Comparison of ENCODE assay signal across 11 cellular contexts in genomic region chr19:38251564-38252051, GRCh38. TPM values are rescaled to one million over a fixed set of nuclear protein-coding genes. Genes with fewer than 3 reads are reported as not detected.
DNase-seq lines count a peak whose midpoint lies in the region; ATAC-seq, FAIRE-seq and TF ChIP-seq lines count a peak whose summit lies in the region.
"Had no signal": no experiment of that assay in that cellular context is flagged by ENCODE, and none has a peak within 500 bp of the region (broad histone marks: within the 10 kb centered on the region; RNA-seq: fewer than 3 reads in every experiment).

No MANE protein-coding gene starts in this region.

- no peak overlapping the region; the same call in 1 of the 2 replicates for H3K4me2 ChIP-seq in K562 (ENCODE audit: insufficient read depth, low read length)

- WGBS in K562 (ENCODE audit: insufficient coverage, low coverage, missing lambda C conversion rate): 60% methylated on average over 8 of the region's 10 CpGs

- CTCF ChIA-PET in K562 (lab: Yijun Ruan, JAX; ENCODE audit: low intra/inter-chr PET ratio): interaction anchor here (0.6 kb wide), 1 partner anchor 7 kb away, joined by 3 read pairs; no protein-coding TSS in a partner anchor

- ATAC-seq in K562 (no peak), sciatic nerve (peak; percentile 75), HG03460 (IDR thresholded peaks at IDR 0.05; ENCODE audit: unreplicated experiment) (no peak)

- no peak for TF ChIP-seq RAD21 in K562 (CRISPR knock-in tag; conservative IDR thresholded peaks at IDR 0.05 in 1 of 2, IDR thresholded peaks at IDR 0.05 in 1 of 2)

- H3K36me3 ChIP-seq in K562 (ENCODE audit: control insufficient read depth, insufficient read depth, low read length) (peaks cover 31% of the 10 kb centered on the region; the same call in 2 of the 3 replicates), iPS-15b (ENCODE audit: control insufficient read depth, insufficient read depth, low read length) (peaks cover 6% of the 10 kb centered on the region)

- H2AFZ ChIP-seq in K562 (ENCODE audit: low read depth, low read length): no peak overlapping the region

- peak; percentile 9 for DNase-seq in GDM1 (lab: John Stamatoyannopoulos, UW)
- peak in 1 of 4 experiments; percentile 21 for DNase-seq in K562 (ENCODE audit: extremely low read depth in 1 of 4, low spot score in 3 of 4)
- no peak for DNase-seq in sciatic nerve (ENCODE audit: low spot score)
- DNase-seq in GM20000 (ENCODE audit: low spot score): no peak
- no peak for DNase-seq in activated T-cell treated with anti-CD3 and anti-CD28 coated beads, Interleukin-2, amount 50 U/mL, for 1 hour
- DNase-seq in activated T-cell treated with anti-CD3 and anti-CD28 coated beads for 4 hours: no peak
- DNase-seq: DMS153; NK-92 treated with Interleukin-12 subunit alpha and Interleukin-12 subunit beta, amount 100 ng/mL, for 24 hours; stimulated activated CD4-positive, alpha-beta T cell treated with anti-CD3 and anti-CD28 coated beads, Interleukin-2, amount 100 ng/mL, for 24 hours had no signal

- H4K20me1 ChIP-seq in K562 (replicated peaks; ENCODE audit: control insufficient read depth, insufficient read depth, low read length): no peaks in the 10 kb centered on the region

- peaks cover 6 to 50% of the 10 kb centered on the region in 2 experiments; a peak in 4 of 5 replicates for H3K4me1 ChIP-seq in K562 (replicated peaks in 1 of 2; ENCODE audit: control insufficient read depth in 2 of 2, insufficient read depth in 2 of 2, low read length in 2 of 2)
- H3K4me1 ChIP-seq in iPS-15b (ENCODE audit: control insufficient read depth, insufficient read depth, low read length): peaks cover 17% of the 10 kb centered on the region

- H3K79me2 ChIP-seq in K562 (ENCODE audit: control insufficient read depth, insufficient read depth, low read length): peaks cover 39% of the 10 kb centered on the region

- H3K9me3 ChIP-seq in K562 (replicated peaks; ENCODE audit: control insufficient read depth, insufficient read depth, low read depth, low read length) (no peaks in the 10 kb centered on the region), iPS-15b (ENCODE audit: control insufficient read depth, insufficient read depth, low read length) (no peaks in the 10 kb centered on the region)

- no peak overlapping the region for H3K27ac ChIP-seq in K562 (ENCODE audit: extremely low read depth, low read depth, low read length)

- no TSS peak for BruUV-seq in K562 (replicated peaks; lab: Mats Ljungman, UMichigan)

- TF ChIP-seq CTCF in K562 (IDR thresholded peaks at IDR 0.05 in 2 of 3, conservative IDR thresholded peaks at IDR 0.05 in 1 of 3; ENCODE audit: insufficient read depth in 2 of 3, low read depth in 1 of 3, low read length in 3 of 3) (no peak), GM20000 (IDR thresholded peaks at IDR 0.05; ENCODE audit: extremely low read depth, missing control alignments) (no peak)

- H3K27me3 ChIP-seq in K562 (ENCODE audit: control insufficient read depth in 2 of 2, insufficient read depth in 2 of 2, low read length in 2 of 2) (no peaks in the 10 kb centered on the region), iPS-15b (ENCODE audit: control insufficient read depth, insufficient read depth, low read length) (peaks cover 7% of the 10 kb centered on the region)

- POLR2A ChIA-PET in K562 (lab: Yijun Ruan, JAX): interaction anchor here (0.9 to 1.0 kb wide), 2 partner anchors 16 to 123 kb away, joined by 4 read pairs; partner anchors contain the start of gene PSMD8

- no peak for TF ChIP-seq EP300 in K562 (IDR thresholded peaks at IDR 0.05; ENCODE audit: low read length)

- FAIRE-seq in K562 (lab: Jason Lieb, UNC): no peak

- no peak overlapping the region for H3K4me3 ChIP-seq in K562
- H3K4me3 ChIP-seq in iPS-15b (ENCODE audit: low read depth, low read length): peak overlapping the region; percentile 31

- no peak for TF ChIP-seq POLR2A in K562 (conservative IDR thresholded peaks at IDR 0.05)

- no peaks in the 10 kb centered on the region for H3K9me1 ChIP-seq in K562 (ENCODE audit: control insufficient read depth, insufficient read depth, low read length)

- intact Hi-C loops in K562 (cut with micrococcal nuclease) (no loop called here), sciatic nerve (cut with DNase I) (no loop called here)

- in situ Hi-C loops in K562 (cut with MboI): no loop called here

- H3K9ac ChIP-seq in K562 (ENCODE audit: insufficient read depth in 1 of 2, low read depth in 2 of 2, low read length in 2 of 2) (peak overlapping the region in 1 of 2 experiments; percentile 78; a peak in 2 of 4 replicates), iPS-15b (ENCODE audit: low read depth, low read length) (no peak overlapping the region)

RNA-seq across cellular contexts. Expression of gene PPP1R14A, which starts 4.6 kb away (rescaled TPM):
- 6.6 and 11.8 TPM in 2 replicates for total RNA-seq in K562 (2011; cell fraction: chromatin; rRNA removed; ENCODE audit: low replicate concordance)
- 9.3 and 13.7 TPM in 2 replicates for total RNA-seq in K562 (2011; cell fraction: nucleolus; rRNA removed)
- 11.6 and 12.5 TPM in 2 replicates for total RNA-seq in K562 (2011; cell fraction: nucleoplasm; rRNA removed)
- total RNA-seq in K562 (2014; rRNA removed) (60.7 and 74.0 TPM in 2 replicates), K562 (2014; rRNA removed; fragmentation: Illumina TruSeq; extraction: Trizol) (0.80 and 1.7 TPM in 2 replicates), K562 (2015; rRNA removed; fragmentation: Illumina TruSeq; extraction: Trizol) (6.5 and 7.5 TPM in 2 replicates), K562 (2021) (107 TPM in 2 replicates), sciatic nerve (27.5 TPM)
- polyA plus RNA-seq in K562 (2011; rRNA removed) (24.7 and 26.4 TPM in 2 replicates), K562 (2014; fragmentation: Illumina TruSeq; extraction: Trizol) (12.1 and 31.5 TPM in 2 replicates), K562 (2014; fragmentation: Nextera tagmentation; extraction: Ambion mirVana) (1 to 10 TPM in 1 of 2 experiments, under 1 TPM in 1; 0.44 to 1.1 TPM), K562 (2014; rRNA removed) (179 and 181 TPM in 2 replicates)
- polyA plus RNA-seq in K562 (2011; cell fraction: cytosol; rRNA removed): 41.0 and 143 TPM in 2 replicates
- 21.3 and 32.8 TPM in 2 replicates for polyA plus RNA-seq in K562 (2011; cell fraction: nucleus; rRNA removed)
- polyA plus RNA-seq in K562 (2012): 67.8 and 104 TPM in 2 replicates
- polyA minus RNA-seq in K562 (2011; rRNA and poly(A)+ RNA removed): 1.6 and 1.9 TPM in 2 replicates
- polyA minus RNA-seq in K562 (2011; cell fraction: cytosol; rRNA and poly(A)+ RNA removed): 10.9 and 22.5 TPM in 2 replicates
- polyA minus RNA-seq in K562 (2011; cell fraction: nucleus; rRNA and poly(A)+ RNA removed): 5.1 and 10.1 TPM in 2 replicates

RNA-seq across cellular contexts. Expression of gene SPINT2, which starts 12.8 kb away (rescaled TPM):
- total RNA-seq in K562 (2011; cell fraction: chromatin; rRNA removed; ENCODE audit: low replicate concordance): 0.49 and 2.1 TPM in 2 replicates
- 1.7 and 3.2 TPM in 2 replicates for total RNA-seq in K562 (2011; cell fraction: nucleolus; rRNA removed)
- total RNA-seq in K562 (2011; cell fraction: nucleoplasm; rRNA removed): 0.73 and 4.7 TPM in 2 replicates
- total RNA-seq in K562 (2014; rRNA removed) (1.0 and 3.5 TPM in 2 replicates), K562 (2014; rRNA removed; fragmentation: Illumina TruSeq; extraction: Trizol) (0.38 and 0.84 TPM in 2 replicates), K562 (2015; rRNA removed; fragmentation: Illumina TruSeq; extraction: Trizol) (0.65 and 1.4 TPM in 2 replicates), K562 (2021) (1.9 and 2.1 TPM in 2 replicates), sciatic nerve (27.7 TPM)
- polyA plus RNA-seq in K562 (2011; rRNA removed) (4.5 and 4.6 TPM in 2 replicates), K562 (2014; fragmentation: Illumina TruSeq; extraction: Trizol) (3.6 and 4.4 TPM in 2 replicates), K562 (2014; fragmentation: Nextera tagmentation; extraction: Ambion mirVana) (1 to 10 TPM; 3.4 to 4.1 TPM), K562 (2014; rRNA removed) (0.93 and 1.6 TPM in 2 replicates)
- 3.5 and 6.8 TPM in 2 replicates for polyA plus RNA-seq in K562 (2011; cell fraction: cytosol; rRNA removed)
- 3.8 and 4.9 TPM in 2 replicates for polyA plus RNA-seq in K562 (2011; cell fraction: nucleus; rRNA removed)
- 0.69 and 1.3 TPM in 2 replicates for polyA plus RNA-seq in K562 (2012)
- polyA minus RNA-seq in K562 (2011; rRNA and poly(A)+ RNA removed): 1.9 and 3.0 TPM in 2 replicates
- polyA minus RNA-seq in K562 (2011; cell fraction: cytosol; rRNA and poly(A)+ RNA removed): 4.6 TPM in 1 of 2 replicates, not detected in the other
- 0.40 and 2.0 TPM in 2 replicates for polyA minus RNA-seq in K562 (2011; cell fraction: nucleus; rRNA and poly(A)+ RNA removed)

RNA-seq across cellular contexts. Expression of gene DPF1, which starts 27.6 kb away (rescaled TPM):
- total RNA-seq in K562 (2011; cell fraction: chromatin; rRNA removed; ENCODE audit: low replicate concordance): 5.0 and 8.4 TPM in 2 replicates
- total RNA-seq in K562 (2011; cell fraction: nucleolus; rRNA removed): 4.9 and 7.2 TPM in 2 replicates
- total RNA-seq in K562 (2011; cell fraction: nucleoplasm; rRNA removed): 5.0 and 6.9 TPM in 2 replicates
- 4.1 and 4.6 TPM in 2 replicates for total RNA-seq in K562 (2014; rRNA removed)
- 1.1 and 1.6 TPM in 2 replicates for total RNA-seq in K562 (2014; rRNA removed; fragmentation: Illumina TruSeq; extraction: Trizol)
- total RNA-seq in K562 (2015; rRNA removed; fragmentation: Illumina TruSeq; extraction: Trizol): 2.2 and 2.3 TPM in 2 replicates
- 5.7 and 6.2 TPM in 2 replicates for total RNA-seq in K562 (2021)
- 3.1 and 3.6 TPM in 2 replicates for polyA plus RNA-seq in K562 (2011; rRNA removed)
- polyA plus RNA-seq in K562 (2011; cell fraction: cytosol; rRNA removed): 5.9 and 11.0 TPM in 2 replicates
- 5.7 and 8.6 TPM in 2 replicates for polyA plus RNA-seq in K562 (2011; cell fraction: nucleus; rRNA removed)
- polyA plus RNA-seq in K562 (2012): 1.1 and 3.6 TPM in 2 replicates
- polyA plus RNA-seq in K562 (2014; fragmentation: Illumina TruSeq; extraction: Trizol): 3.8 and 5.0 TPM in 2 replicates
- polyA plus RNA-seq in K562 (2014; fragmentation: Nextera tagmentation; extraction: Ambion mirVana): under 1 TPM; 0.10 to 0.29 TPM
- 4.2 and 5.5 TPM in 2 replicates for polyA plus RNA-seq in K562 (2014; rRNA removed)
- polyA minus RNA-seq in K562 (2011; rRNA and poly(A)+ RNA removed): 2.2 and 2.6 TPM in 2 replicates
- polyA minus RNA-seq in K562 (2011; cell fraction: cytosol; rRNA and poly(A)+ RNA removed): 1.0 and 2.2 TPM in 2 replicates
- 2.0 and 2.7 TPM in 2 replicates for polyA minus RNA-seq in K562 (2011; cell fraction: nucleus; rRNA and poly(A)+ RNA removed)
- total RNA-seq in sciatic nerve: not detected

RNA-seq across cellular contexts. Expression of gene C19orf33, which starts 52.4 kb away (rescaled TPM):
- total RNA-seq in K562 (2011; cell fraction: chromatin; rRNA removed; ENCODE audit: low replicate concordance): not detected in 2 replicates
- not detected in 2 replicates for total RNA-seq in K562 (2011; cell fraction: nucleolus; rRNA removed)
- not detected in 2 replicates for total RNA-seq in K562 (2011; cell fraction: nucleoplasm; rRNA removed)
- total RNA-seq in K562 (2014; rRNA removed) (not detected in 2 replicates), K562 (2014; rRNA removed; fragmentation: Illumina TruSeq; extraction: Trizol) (not detected in 2 replicates), K562 (2015; rRNA removed; fragmentation: Illumina TruSeq; extraction: Trizol) (not detected in 2 replicates), K562 (2021) (not detected in 2 replicates), sciatic nerve (25.8 TPM)
- polyA plus RNA-seq in K562 (2011; rRNA removed) (not detected in 2 replicates), K562 (2014; fragmentation: Illumina TruSeq; extraction: Trizol) (not detected in 2 replicates), K562 (2014; fragmentation: Nextera tagmentation; extraction: Ambion mirVana) (not detected), K562 (2014; rRNA removed) (3.2 TPM in 1 of 2 replicates, not detected in the other)
- 0.57 TPM in 1 of 2 replicates, not detected in the other for polyA plus RNA-seq in K562 (2011; cell fraction: cytosol; rRNA removed)
- not detected in 2 replicates for polyA plus RNA-seq in K562 (2011; cell fraction: nucleus; rRNA removed)
- polyA plus RNA-seq in K562 (2012): 0.29 TPM in 1 of 2 replicates, not detected in the other
- polyA minus RNA-seq in K562 (2011; rRNA and poly(A)+ RNA removed): not detected in 2 replicates
- not detected in 2 replicates for polyA minus RNA-seq in K562 (2011; cell fraction: cytosol; rRNA and poly(A)+ RNA removed)
- 0.81 TPM in 1 of 2 replicates, not detected in the other for polyA minus RNA-seq in K562 (2011; cell fraction: nucleus; rRNA and poly(A)+ RNA removed)
